In the genomic region with DNA sequence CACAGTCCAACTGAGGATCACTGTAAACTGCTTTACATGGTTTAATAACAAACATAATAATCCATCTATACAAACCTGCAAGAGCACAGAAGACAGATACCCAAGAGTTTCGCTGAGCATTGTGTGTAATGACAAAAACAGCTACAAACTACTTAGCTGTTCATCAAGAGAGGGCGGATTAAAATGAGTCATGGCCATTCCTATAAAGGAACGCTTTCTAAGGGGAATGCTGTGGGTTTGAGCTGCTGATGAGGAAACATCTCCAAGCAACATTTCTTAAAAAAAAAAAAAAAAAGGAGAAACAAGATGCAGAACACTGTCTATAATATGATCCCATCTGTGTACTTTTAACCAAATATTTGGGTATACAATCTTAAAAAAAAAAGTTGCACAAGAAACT, we compare ENCODE assay signal across 9 cellular contexts. TPM values are rescaled to one million over a fixed set of nuclear protein-coding genes. Genes with fewer than 3 reads are reported as not detected.
A peak's percentile ranks its signal among the peaks of the same experiment; 100 is the strongest.
DNase-seq lines count a peak whose midpoint lies in the region; ATAC-seq and TF ChIP-seq lines count a peak whose summit lies in the region.
"Had no signal": no experiment of that assay in that cellular context is flagged by ENCODE, and none has a peak within 500 bp of the region (broad histone marks: within the 10 kb centered on the region; RNA-seq: fewer than 3 reads in every experiment).

No MANE protein-coding gene starts in this region.

- no peak overlapping the region for H3K18ac ChIP-seq in mesenchymal stem cell (ENCODE audit: low read depth in 1 of 2, low read length in 2 of 2)

- no peak overlapping the region for H4K8ac ChIP-seq in mesenchymal stem cell (ENCODE audit: low read length)

- in situ Hi-C loops in astrocyte of the cerebellum (cut with HindIII; ENCODE audit: low sequenced_read_pairs) = no loop called here

- H2AK5ac ChIP-seq in mesenchymal stem cell (ENCODE audit: low read length, severe bottlenecking) = no peak overlapping the region

- WGBS in mesenchymal stem cell = 0% methylated on average over 1 of the region's 3 CpGs

- TF ChIP-seq CTCF in astrocyte of the cerebellum (IDR thresholded peaks at IDR 0.05; ENCODE audit: low read depth, low read length, missing control alignments) = no peak

- DNase-seq in HT1080 (ENCODE audit: low read depth) (peak; percentile 81), astrocyte of the cerebellum (ENCODE audit: low read depth) (peak; percentile 89), mesenchymal stem cell (peak; percentile 92), COLO668 (lab: John Stamatoyannopoulos, UW; ENCODE audit: unreplicated experiment) (no peak)
- no peak for DNase-seq in activated CD4-positive, CD25-positive, alpha-beta regulatory T cell treated with anti-CD3 and anti-CD28 coated beads, Interleukin-2, amount 50 U/mL, for 72 hours
- DNase-seq: NCI-H1092 had no signal

- H3K4me3 ChIP-seq in BLaER1 treated with 17β-estradiol and CSF1 and Interleukin-3, amounts not matched to agents 10 nM and 100 nM = no peak overlapping the region; a peak in 1 of 20 replicates
- H3K4me3 ChIP-seq in astrocyte of the cerebellum (ENCODE audit: low read depth, low read length) = no peak overlapping the region
- H3K4me3 ChIP-seq in mesenchymal stem cell (ENCODE audit: insufficient read depth in 1 of 2, low read depth in 1 of 2, low read length in 2 of 2) = no peak overlapping the region

- no peak overlapping the region for H2BK5ac ChIP-seq in mesenchymal stem cell (ENCODE audit: low read depth, low read length, poor library complexity, severe bottlenecking)

- peaks cover 3% of the 10 kb centered on the region for H3K79me1 ChIP-seq in mesenchymal stem cell (replicated peaks; ENCODE audit: low read length, poor library complexity, severe bottlenecking)

- no peak overlapping the region for H2BK120ac ChIP-seq in mesenchymal stem cell (ENCODE audit: low read depth, low read length)

- peak overlapping the region; percentile 79 to 96 (median 93) for H3K4me2 ChIP-seq in BLaER1 treated with 17β-estradiol and CSF1 and Interleukin-3, amounts not matched to agents 10 nM and 100 nM
- no peak overlapping the region for H3K4me2 ChIP-seq in mesenchymal stem cell (ENCODE audit: low read length, poor library complexity, severe bottlenecking)

- H3K36me3 ChIP-seq in BLaER1 treated with 17β-estradiol and CSF1 and Interleukin-3, amounts not matched to agents 10 nM and 100 nM = peaks cover 3 to 28% (median 11%) of the 10 kb centered on the region in 11 experiments; a peak in 12 of 22 replicates
- peaks cover 3 to 7% of the 10 kb centered on the region in 2 experiments for H3K36me3 ChIP-seq in mesenchymal stem cell (ENCODE audit: control insufficient read depth in 1 of 2, insufficient read depth in 2 of 2, low read depth in 1 of 2, low read length in 2 of 2)

- H3K9ac ChIP-seq in BLaER1 treated with 17β-estradiol and CSF1 and Interleukin-3, amounts not matched to agents 10 nM and 100 nM = peak overlapping the region in 2 of 11 experiments; percentile 27 to 28; a peak in 1 of 22 replicates
- no peak overlapping the region for H3K9ac ChIP-seq in mesenchymal stem cell (ENCODE audit: low read length)

- H4K20me1 ChIP-seq in BLaER1 treated with 17β-estradiol and CSF1 and Interleukin-3, amounts not matched to agents 10 nM and 100 nM = peaks cover 0 to 18% (median 9%) of the 10 kb centered on the region in 11 experiments; a peak in 12 of 22 replicates

- no peak overlapping the region for H3K14ac ChIP-seq in mesenchymal stem cell (ENCODE audit: low read length in 2 of 2)

- H2AFZ ChIP-seq in mesenchymal stem cell (ENCODE audit: low read depth, low read length) = no peak overlapping the region

- no peak overlapping the region for H4K91ac ChIP-seq in mesenchymal stem cell (ENCODE audit: low read length)

- no peak overlapping the region for H2BK15ac ChIP-seq in mesenchymal stem cell (ENCODE audit: low read depth, poor library complexity, severe bottlenecking)

- no peak overlapping the region for H2BK12ac ChIP-seq in mesenchymal stem cell (ENCODE audit: low read length in 2 of 2)

- peak overlapping the region in 4 of 11 experiments; percentile 93 to 98 (median 96); a peak in 6 of 22 replicates for H3K27ac ChIP-seq in BLaER1 treated with 17β-estradiol and CSF1 and Interleukin-3, amounts not matched to agents 10 nM and 100 nM
- peak overlapping the region; percentile 7 for H3K27ac ChIP-seq in mesenchymal stem cell (ENCODE audit: low read length, poor library complexity, severe bottlenecking)

- peaks cover 0 to 31% (median 19%) of the 10 kb centered on the region in 11 experiments; a peak in 17 of 22 replicates for H3K9me3 ChIP-seq in BLaER1 treated with 17β-estradiol and CSF1 and Interleukin-3, amounts not matched to agents 10 nM and 100 nM (replicated peaks in 1 of 11)
- H3K9me3 ChIP-seq in mesenchymal stem cell (ENCODE audit: control insufficient read depth, low read length) = no peaks in the 10 kb centered on the region

- no peak overlapping the region for H3K23ac ChIP-seq in mesenchymal stem cell (ENCODE audit: low read length in 2 of 2)

- H3K4me1 ChIP-seq in BLaER1 treated with 17β-estradiol and CSF1 and Interleukin-3, amounts not matched to agents 10 nM and 100 nM = peaks cover 61 to 69% (median 64%) of the 10 kb centered on the region in 10 experiments
- peaks cover 45% of the 10 kb centered on the region for H3K4me1 ChIP-seq in mesenchymal stem cell (ENCODE audit: control insufficient read depth, insufficient read depth, low read depth, low read length)

- no peak overlapping the region for H3K4ac ChIP-seq in mesenchymal stem cell (ENCODE audit: low read depth in 1 of 2, low read length in 2 of 2)

- ATAC-seq in GM19324 (IDR thresholded peaks at IDR 0.05; ENCODE audit: low FRiP score, unreplicated experiment) = no peak
- ATAC-seq in GM19467 (IDR thresholded peaks at IDR 0.05; ENCODE audit: unreplicated experiment) = no peak

- no peaks in the 10 kb centered on the region for H3K27me3 ChIP-seq in BLaER1 treated with 17β-estradiol and CSF1 and Interleukin-3, amounts not matched to agents 10 nM and 100 nM
- H3K27me3 ChIP-seq in mesenchymal stem cell (ENCODE audit: control insufficient read depth in 1 of 2, insufficient read depth in 1 of 2, low read length in 2 of 2) = no peaks in the 10 kb centered on the region

RNA-seq across cellular contexts. Expression of a gene that starts 33.8 kb away (rescaled TPM):
- 83.0 and 100 TPM in 2 replicates for total RNA-seq in HT1080 (2014; rRNA removed; shearing (Covaris generic))
- polyA plus RNA-seq in HT1080 (2015; cell fraction: cytosol; rRNA removed) = 77.8 and 81.4 TPM in 2 replicates
- 27.7 and 28.1 TPM in 2 replicates for polyA plus RNA-seq in HT1080 (2015; cell fraction: nucleus; rRNA removed)
- 37.0 TPM for polyA plus RNA-seq in mesenchymal stem cell (2013, experiment 1 of 2)
- polyA plus RNA-seq in mesenchymal stem cell (2013, experiment 2 of 2) = 37.8 TPM

Comparison
In these comparisons a context has a peak if more than half of its experiments do, and no peak if none do; other contexts are left out.
1. DNase-seq: peak in HT1080 (single experiment), astrocyte of the cerebellum (single experiment) and mesenchymal stem cell (single experiment); none in activated CD4-positive, CD25-positive, alpha-beta regulatory T cell treated with anti-CD3 and anti-CD28 coated beads, Interleukin-2, amount 50 U/mL, for 72 hours (single experiment) and COLO668 (single experiment).